9 cellular contexts compared by ENCODE assay signal in the genomic region with DNA sequence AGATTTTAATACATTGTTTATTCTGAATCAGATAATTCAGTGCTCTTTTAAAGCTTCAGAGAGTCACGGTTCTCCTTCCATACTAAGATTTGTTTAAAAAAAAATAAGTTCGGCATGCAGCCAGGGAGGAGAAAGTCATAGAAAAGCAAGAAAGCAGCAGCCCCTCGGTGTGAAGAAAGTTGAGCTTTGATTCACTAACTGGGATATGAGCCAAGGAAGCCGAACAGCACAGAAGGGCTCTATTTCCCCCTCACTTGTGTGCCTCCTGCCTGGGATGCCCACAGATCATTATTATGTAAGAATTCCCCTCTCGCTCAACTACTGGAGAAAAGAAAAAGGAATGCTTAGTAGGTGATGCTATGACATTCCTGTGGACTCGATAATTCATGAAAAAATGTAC.
A peak's percentile ranks its signal among the peaks of the same experiment; 100 is the strongest.
DNase-seq lines count a peak whose midpoint lies in the region; FAIRE-seq and TF ChIP-seq lines count a peak whose summit lies in the region.
"Had no signal": no experiment of that assay in that cellular context is flagged by ENCODE, and none has a peak within 500 bp of the region (broad histone marks: within the 10 kb centered on the region; RNA-seq: fewer than 3 reads in every experiment).

No MANE protein-coding gene starts in this region.

- H3K4me1 Mint-ChIP-seq in Calu3 (ENCODE audit: low read depth, unreplicated experiment): no peaks in the 10 kb centered on the region

- POLR2A ChIA-PET in GM10248 (lab: Yijun Ruan, JAX): no interaction called here

- intact Hi-C loops in Calu3 (cut with micrococcal nuclease; ENCODE audit: unreplicated experiment): no loop called here

- no peak for TF ChIP-seq CTCF in brain microvascular endothelial cell (IDR thresholded peaks at IDR 0.05; ENCODE audit: low read depth, low read length, missing control alignments)
- no peak for TF ChIP-seq CTCF in Calu3 (IDR thresholded peaks at IDR 0.05; ENCODE audit: unreplicated experiment)
- no peak for TF ChIP-seq CTCF in GM10248 (IDR thresholded peaks at IDR 0.05; ENCODE audit: control extremely low read depth, extremely low read depth, low read depth, missing control alignments)

- DNase-seq in brain microvascular endothelial cell (peak; percentile 88), iPS-NIHi11 (ENCODE audit: low spot score) (peak; percentile 29), urothelium cell line (ENCODE audit: low spot score) (peak; percentile 79), Calu3 (no peak), GM10248 (ENCODE audit: extremely low spot score) (no peak), NCI-H2227 (lab: John Stamatoyannopoulos, UW; ENCODE audit: unreplicated experiment) (no peak)
- DNase-seq: NCI-H82 had no signal

- 80% methylated on average over 4 of the region's 6 CpGs for WGBS in HUES64

- no peaks in the 10 kb centered on the region for H3K27me3 Mint-ChIP-seq in Calu3 (ENCODE audit: unreplicated experiment)
- H3K27me3 Mint-ChIP-seq: activated naive CD8-positive, alpha-beta T cell had no signal

- H3K9me3 ChIP-seq in HUES64 (ENCODE audit: insufficient read depth, low read depth, low read length): no peaks in the 10 kb centered on the region

- BruUV-seq in Calu3 (replicated peaks; lab: Mats Ljungman, UMichigan): no TSS peak

- CTCF ChIA-PET in Calu3 (lab: Charles Lee): no interaction called here
- CTCF ChIA-PET in GM10248 (lab: Yijun Ruan, JAX): no interaction called here

- H3K4me3 ChIP-seq in HUES64 (ENCODE audit: low read length) (no peak overlapping the region), brain microvascular endothelial cell (ENCODE audit: low read depth, low read length) (no peak overlapping the region)

- FAIRE-seq in urothelium cell line (lab: Jason Lieb, UNC): no peak

- H3K4me3 Mint-ChIP-seq in Calu3 (ENCODE audit: low read depth, unreplicated experiment): no peak overlapping the region
- H3K4me3 Mint-ChIP-seq: activated naive CD8-positive, alpha-beta T cell had no signal

- H3K9ac ChIP-seq in HUES64 (ENCODE audit: low read depth, low read length): no peak overlapping the region

- peak overlapping the region; percentile 55; the same call in 1 of the 2 replicates for H3K27ac ChIP-seq in HUES64 (ENCODE audit: low read depth, low read length)
- peak overlapping the region; percentile 48 for H3K27ac ChIP-seq in brain microvascular endothelial cell

- H3K27ac Mint-ChIP-seq in Calu3 (ENCODE audit: unreplicated experiment): no peak overlapping the region
- H3K27ac Mint-ChIP-seq: activated naive CD8-positive, alpha-beta T cell had no signal

- H3K36me3 Mint-ChIP-seq in Calu3 (ENCODE audit: insufficient read depth, unreplicated experiment): no peaks in the 10 kb centered on the region

- H3K27me3 ChIP-seq in HUES64 (ENCODE audit: insufficient read depth, low read length) (no peaks in the 10 kb centered on the region), brain microvascular endothelial cell (replicated peaks) (no peaks in the 10 kb centered on the region)

- no peaks in the 10 kb centered on the region for H3K9me3 Mint-ChIP-seq in Calu3 (ENCODE audit: low read depth, unreplicated experiment)

- in situ Hi-C loops in brain microvascular endothelial cell (cut with HindIII; ENCODE audit: low pct_ligation_motif_present, low sequenced_read_pairs): no loop called here

- H3K36me3 ChIP-seq in HUES64 (ENCODE audit: insufficient read depth, low read length): peaks cover 79% of the 10 kb centered on the region
- H3K36me3 ChIP-seq in brain microvascular endothelial cell (replicated peaks): peaks cover 29% of the 10 kb centered on the region

- H3K4me1 ChIP-seq in HUES64 (ENCODE audit: insufficient read depth, low read length): peaks cover 14% of the 10 kb centered on the region

Comparison
In these comparisons a context has a peak if more than half of its experiments do, and no peak if none do; other contexts are left out.
1. DNase-seq: peak in brain microvascular endothelial cell (single experiment), iPS-NIHi11 (single experiment) and urothelium cell line (single experiment); none in Calu3 (single experiment), GM10248 (single experiment) and NCI-H2227 (single experiment).